ENCODE assay signal across 8 cellular contexts in the genomic region with DNA sequence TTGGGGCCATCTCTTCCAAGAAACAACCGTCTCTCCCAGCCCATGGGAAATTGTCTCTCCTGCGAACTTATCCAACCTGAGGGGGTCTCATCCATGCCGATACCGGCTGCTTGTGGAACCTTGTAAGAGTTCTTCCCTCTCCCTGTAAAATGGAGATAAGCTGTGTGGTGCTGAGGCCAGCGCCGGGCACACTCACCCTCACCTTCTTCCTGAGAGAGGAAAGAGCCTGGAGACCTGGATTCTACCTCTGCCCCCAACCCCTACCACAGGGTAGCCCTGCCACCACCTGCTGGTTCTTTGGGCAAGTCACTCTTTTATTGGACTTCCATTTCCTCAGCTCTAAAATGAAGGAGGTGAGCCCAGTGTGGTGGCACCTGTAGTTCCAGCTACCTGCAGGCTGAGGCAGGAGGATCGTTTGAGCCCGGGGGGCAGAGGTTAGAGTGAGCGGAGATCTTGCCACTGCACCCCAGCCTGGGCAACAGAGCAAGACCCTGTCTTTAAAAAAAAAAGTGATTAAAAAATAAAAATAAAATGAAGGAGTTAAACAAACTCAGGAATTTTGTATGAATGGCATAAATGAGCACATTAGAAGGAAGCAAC. TPM values are rescaled to one million over a fixed set of nuclear protein-coding genes. Genes with fewer than 3 reads are reported as not detected.
DNase-seq lines count a peak whose midpoint lies in the region; ATAC-seq, FAIRE-seq and TF ChIP-seq lines count a peak whose summit lies in the region.

No MANE protein-coding gene starts in this region.

- H3K27me3 ChIP-seq in BE2C (no peaks in the 10 kb centered on the region), bronchial epithelial cell (ENCODE audit: control insufficient read depth, insufficient read depth, low read length) (no peaks in the 10 kb centered on the region), mesendoderm (ENCODE audit: insufficient read depth, low read length, poor library complexity) (peaks cover 2% of the 10 kb centered on the region)

- H2BK5ac ChIP-seq in mesendoderm (ENCODE audit: low read length): no peak overlapping the region

- H3K79me1 ChIP-seq in mesendoderm (ENCODE audit: low read length): no peaks in the 10 kb centered on the region

- no peak overlapping the region for H2AK5ac ChIP-seq in mesendoderm (ENCODE audit: low read length)

- no peak overlapping the region for H3K27ac ChIP-seq in mesendoderm (ENCODE audit: low read depth, low read length)

- H2BK120ac ChIP-seq in mesendoderm (ENCODE audit: low read depth, low read length): no peak overlapping the region

- no peak overlapping the region for H4K8ac ChIP-seq in mesendoderm (ENCODE audit: low read depth, low read length)

- H3K4me3 ChIP-seq in BE2C (ENCODE audit: low read depth, low read length) (peak overlapping the region; percentile 92), bronchial epithelial cell (ENCODE audit: low read depth, low read length) (peak overlapping the region; percentile 52), mesendoderm (ENCODE audit: low read length) (no peak overlapping the region)

- no peaks in the 10 kb centered on the region for H3K36me3 ChIP-seq in BE2C
- H3K36me3 ChIP-seq in bronchial epithelial cell (ENCODE audit: control insufficient read depth, insufficient read depth, low read length): no peaks in the 10 kb centered on the region
- no peaks in the 10 kb centered on the region for H3K36me3 ChIP-seq in mesendoderm (ENCODE audit: control insufficient read depth, insufficient read depth, low read length)

- no peak for FAIRE-seq in bronchial epithelial cell (lab: Jason Lieb, UNC)

- H2BK15ac ChIP-seq in mesendoderm (replicated peaks; ENCODE audit: low read depth): no peak overlapping the region

- no peak overlapping the region for H3K23ac ChIP-seq in mesendoderm (ENCODE audit: low read length)

- no peak overlapping the region for H3K18ac ChIP-seq in mesendoderm (ENCODE audit: low read length)

- no peaks in the 10 kb centered on the region for H3K9me3 ChIP-seq in BE2C

- in situ Hi-C loops in KBM-7 (cut with MboI; ENCODE audit: low pct_unique_long_range_greater_than_20kb, low sequenced_read_pairs): no loop called here

- WGBS in mesendoderm (ENCODE audit: extremely low coverage, insufficient coverage, low lambda C conversion rate): no CpG with 5 or more reads among the region's 9 CpGs

- no peak overlapping the region for H3K9ac ChIP-seq in mesendoderm (ENCODE audit: low read length)

- no peak for DNase-seq in BE2C
- peak; percentile 39 for DNase-seq in KBM-7
- no peak for DNase-seq in bronchial epithelial cell (ENCODE audit: low read depth)
- peak; percentile 44 for DNase-seq in mesendoderm
- DNase-seq in HPDE6-E6E7 (ENCODE audit: extremely low spot score): no peak
- no peak for DNase-seq in NCI-H774 (lab: John Stamatoyannopoulos, UW)

- no peak overlapping the region for H4K5ac ChIP-seq in mesendoderm (ENCODE audit: low read length)

- H3K4me1 ChIP-seq in BE2C (peaks cover 6% of the 10 kb centered on the region; the same call in 1 of the 2 replicates), mesendoderm (ENCODE audit: control insufficient read depth, low read depth, low read length) (no peaks in the 10 kb centered on the region)

- no peak for ATAC-seq in GM19452 (IDR thresholded peaks at IDR 0.05; ENCODE audit: unreplicated experiment)
- ATAC-seq in GM18517 (IDR thresholded peaks at IDR 0.05; ENCODE audit: unreplicated experiment): no peak

- H3K79me2 ChIP-seq in mesendoderm (ENCODE audit: control insufficient read depth, insufficient read depth, low read length): no peaks in the 10 kb centered on the region

- TF ChIP-seq CTCF in BE2C (IDR thresholded peaks at IDR 0.05; ENCODE audit: low read depth, low read length): no peak
- TF ChIP-seq CTCF in bronchial epithelial cell (IDR thresholded peaks at IDR 0.05; ENCODE audit: insufficient read depth, low read length, severe bottlenecking): no peak

- peak overlapping the region; percentile 7 for H3K4me2 ChIP-seq in mesendoderm (ENCODE audit: low read length)

- H3K4ac ChIP-seq in mesendoderm (ENCODE audit: low read depth, low read length): no peak overlapping the region

- no peak overlapping the region for H3K56ac ChIP-seq in mesendoderm (ENCODE audit: low read length)

RNA-seq across cellular contexts. Expression of a gene that starts 38.4 kb away (rescaled TPM):
- polyA plus RNA-seq in BE2C (2012; ENCODE audit: insufficient read depth, insufficient read length, low read depth): 1,064 TPM
- 1,098 and 1,124 TPM in 2 replicates for total RNA-seq in bronchial epithelial cell
- polyA plus RNA-seq in mesendoderm (2013, experiment 1 of 2): 164 TPM
- polyA plus RNA-seq in mesendoderm (2013, experiment 2 of 2): 164 TPM

Comparison
In these comparisons a context has a peak if more than half of its experiments do, and no peak if none do; other contexts are left out.
1. DNase-seq: peak in KBM-7 (single experiment) and mesendoderm (single experiment); none in BE2C (single experiment), bronchial epithelial cell (single experiment), HPDE6-E6E7 (single experiment) and NCI-H774 (single experiment).